Comparison of ENCODE assay signal across 2 cellular contexts in the genomic region with DNA sequence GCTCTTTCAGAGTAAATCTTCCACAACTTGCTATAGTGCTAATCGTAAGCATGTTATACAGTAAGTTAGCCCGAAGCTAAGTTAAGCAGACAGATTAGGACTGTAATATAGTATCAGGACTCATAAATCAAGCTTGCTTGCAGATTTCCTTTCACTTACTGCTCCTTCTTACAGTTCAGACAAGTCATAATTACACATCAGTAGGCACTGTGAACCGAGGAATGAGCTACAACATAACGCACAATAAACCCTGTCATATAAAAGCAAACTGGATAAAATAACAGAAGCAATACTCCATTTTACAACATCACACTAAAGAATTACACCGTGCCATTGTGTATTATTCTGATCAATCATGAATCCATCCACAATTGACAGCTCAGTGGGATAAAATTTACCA.
TF ChIP-seq lines count a peak whose summit lies in the region.

No MANE protein-coding gene starts in this region.

TF ChIP-seq in SK-N-SH, 30 proteins besides CTCF, POLR2A, EP300 and RAD21 (continued from another document):
- TF ChIP-seq EZH2phosphoT487 (IDR thresholded peaks at IDR 0.05; ENCODE audit: borderline replicate concordance, low read depth) = no peak
- TF ChIP-seq, protein P1, sequence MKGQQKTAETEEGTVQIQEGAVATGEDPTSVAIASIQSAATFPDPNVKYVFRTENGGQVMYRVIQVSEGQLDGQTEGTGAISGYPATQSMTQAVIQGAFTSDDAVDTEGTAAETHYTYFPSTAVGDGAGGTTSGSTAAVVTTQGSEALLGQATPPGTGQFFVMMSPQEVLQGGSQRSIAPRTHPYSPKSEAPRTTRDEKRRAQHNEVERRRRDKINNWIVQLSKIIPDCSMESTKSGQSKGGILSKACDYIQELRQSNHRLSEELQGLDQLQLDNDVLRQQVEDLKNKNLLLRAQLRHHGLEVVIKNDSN (IDR thresholded peaks at IDR 0.05; ENCODE audit: borderline replicate concordance, low read depth) = no peak
- TF ChIP-seq RXRA (IDR thresholded peaks at IDR 0.05; ENCODE audit: borderline replicate concordance, low read depth) = no peak
- no peak for TF ChIP-seq RFX5 (IDR thresholded peaks at IDR 0.05; ENCODE audit: low read length)
- no peak for TF ChIP-seq MXI1 (IDR thresholded peaks at IDR 0.05; ENCODE audit: low read depth, low read length)
- TF ChIP-seq, protein P2, sequence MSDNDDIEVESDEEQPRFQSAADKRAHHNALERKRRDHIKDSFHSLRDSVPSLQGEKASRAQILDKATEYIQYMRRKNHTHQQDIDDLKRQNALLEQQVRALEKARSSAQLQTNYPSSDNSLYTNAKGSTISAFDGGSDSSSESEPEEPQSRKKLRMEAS (IDR thresholded peaks at IDR 0.05; ENCODE audit: low read depth) = no peak
- TF ChIP-seq JUND (IDR thresholded peaks at IDR 0.05) = no peak

TF ChIP-seq in SK-N-SH treated with all-trans-retinoic acid at 6 μM for 48 hours, 23 proteins besides CTCF, POLR2A, EP300 and RAD21 (continued from another document):
- TF ChIP-seq, protein P3, sequence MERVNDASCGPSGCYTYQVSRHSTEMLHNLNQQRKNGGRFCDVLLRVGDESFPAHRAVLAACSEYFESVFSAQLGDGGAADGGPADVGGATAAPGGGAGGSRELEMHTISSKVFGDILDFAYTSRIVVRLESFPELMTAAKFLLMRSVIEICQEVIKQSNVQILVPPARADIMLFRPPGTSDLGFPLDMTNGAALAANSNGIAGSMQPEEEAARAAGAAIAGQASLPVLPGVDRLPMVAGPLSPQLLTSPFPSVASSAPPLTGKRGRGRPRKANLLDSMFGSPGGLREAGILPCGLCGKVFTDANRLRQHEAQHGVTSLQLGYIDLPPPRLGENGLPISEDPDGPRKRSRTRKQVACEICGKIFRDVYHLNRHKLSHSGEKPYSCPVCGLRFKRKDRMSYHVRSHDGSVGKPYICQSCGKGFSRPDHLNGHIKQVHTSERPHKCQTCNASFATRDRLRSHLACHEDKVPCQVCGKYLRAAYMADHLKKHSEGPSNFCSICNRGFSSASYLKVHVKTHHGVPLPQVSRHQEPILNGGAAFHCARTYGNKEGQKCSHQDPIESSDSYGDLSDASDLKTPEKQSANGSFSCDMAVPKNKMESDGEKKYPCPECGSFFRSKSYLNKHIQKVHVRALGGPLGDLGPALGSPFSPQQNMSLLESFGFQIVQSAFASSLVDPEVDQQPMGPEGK (CRISPR knock-in tag; IDR thresholded peaks at IDR 0.05; ENCODE audit: borderline replicate concordance) = no peak
- no peak for TF ChIP-seq ZFP3 (CRISPR knock-in tag; IDR thresholded peaks at IDR 0.05)
- no peak for TF ChIP-seq RARB (CRISPR knock-in tag; IDR thresholded peaks at IDR 0.05)
- TF ChIP-seq, protein P4, sequence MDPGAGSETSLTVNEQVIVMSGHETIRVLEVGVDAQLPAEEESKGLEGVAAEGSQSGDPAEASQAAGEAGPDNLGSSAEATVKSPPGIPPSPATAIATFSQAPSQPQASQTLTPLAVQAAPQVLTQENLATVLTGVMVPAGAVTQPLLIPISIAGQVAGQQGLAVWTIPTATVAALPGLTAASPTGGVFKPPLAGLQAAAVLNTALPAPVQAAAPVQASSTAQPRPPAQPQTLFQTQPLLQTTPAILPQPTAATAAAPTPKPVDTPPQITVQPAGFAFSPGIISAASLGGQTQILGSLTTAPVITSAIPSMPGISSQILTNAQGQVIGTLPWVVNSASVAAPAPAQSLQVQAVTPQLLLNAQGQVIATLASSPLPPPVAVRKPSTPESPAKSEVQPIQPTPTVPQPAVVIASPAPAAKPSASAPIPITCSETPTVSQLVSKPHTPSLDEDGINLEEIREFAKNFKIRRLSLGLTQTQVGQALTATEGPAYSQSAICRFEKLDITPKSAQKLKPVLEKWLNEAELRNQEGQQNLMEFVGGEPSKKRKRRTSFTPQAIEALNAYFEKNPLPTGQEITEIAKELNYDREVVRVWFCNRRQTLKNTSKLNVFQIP (CRISPR knock-in tag; IDR thresholded peaks at IDR 0.05; ENCODE audit: borderline replicate concordance, low read depth) = no peak
- TF ChIP-seq, protein P5, sequence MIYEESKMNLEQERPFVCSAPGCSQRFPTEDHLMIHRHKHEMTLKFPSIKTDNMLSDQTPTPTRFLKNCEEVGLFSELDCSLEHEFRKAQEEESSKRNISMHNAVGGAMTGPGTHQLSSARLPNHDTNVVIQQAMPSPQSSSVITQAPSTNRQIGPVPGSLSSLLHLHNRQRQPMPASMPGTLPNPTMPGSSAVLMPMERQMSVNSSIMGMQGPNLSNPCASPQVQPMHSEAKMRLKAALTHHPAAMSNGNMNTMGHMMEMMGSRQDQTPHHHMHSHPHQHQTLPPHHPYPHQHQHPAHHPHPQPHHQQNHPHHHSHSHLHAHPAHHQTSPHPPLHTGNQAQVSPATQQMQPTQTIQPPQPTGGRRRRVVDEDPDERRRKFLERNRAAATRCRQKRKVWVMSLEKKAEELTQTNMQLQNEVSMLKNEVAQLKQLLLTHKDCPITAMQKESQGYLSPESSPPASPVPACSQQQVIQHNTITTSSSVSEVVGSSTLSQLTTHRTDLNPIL (CRISPR knock-in tag; IDR thresholded peaks at IDR 0.05; ENCODE audit: low read depth) = no peak
- TF ChIP-seq ZNF8 (CRISPR knock-in tag; IDR thresholded peaks at IDR 0.05) = no peak
- TF ChIP-seq ISL1 (CRISPR knock-in tag; IDR thresholded peaks at IDR 0.05) = no peak
- TF ChIP-seq ZNF565 (CRISPR knock-in tag; conservative IDR thresholded peaks at IDR 0.05; ENCODE audit: low read depth) = no peak
- no peak for TF ChIP-seq GLIS3 (CRISPR knock-in tag; IDR thresholded peaks at IDR 0.05)
- TF ChIP-seq ZNF70 (CRISPR knock-in tag; IDR thresholded peaks at IDR 0.05) = no peak
- TF ChIP-seq, protein P6, sequence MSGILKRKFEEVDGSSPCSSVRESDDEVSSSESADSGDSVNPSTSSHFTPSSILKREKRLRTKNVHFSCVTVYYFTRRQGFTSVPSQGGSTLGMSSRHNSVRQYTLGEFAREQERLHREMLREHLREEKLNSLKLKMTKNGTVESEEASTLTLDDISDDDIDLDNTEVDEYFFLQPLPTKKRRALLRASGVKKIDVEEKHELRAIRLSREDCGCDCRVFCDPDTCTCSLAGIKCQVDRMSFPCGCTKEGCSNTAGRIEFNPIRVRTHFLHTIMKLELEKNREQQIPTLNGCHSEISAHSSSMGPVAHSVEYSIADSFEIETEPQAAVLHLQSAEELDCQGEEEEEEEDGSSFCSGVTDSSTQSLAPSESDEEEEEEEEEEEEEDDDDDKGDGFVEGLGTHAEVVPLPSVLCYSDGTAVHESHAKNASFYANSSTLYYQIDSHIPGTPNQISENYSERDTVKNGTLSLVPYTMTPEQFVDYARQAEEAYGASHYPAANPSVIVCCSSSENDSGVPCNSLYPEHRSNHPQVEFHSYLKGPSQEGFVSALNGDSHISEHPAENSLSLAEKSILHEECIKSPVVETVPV (CRISPR knock-in tag; IDR thresholded peaks at IDR 0.05) = no peak
- no peak for TF ChIP-seq ZFP30 (CRISPR knock-in tag; IDR thresholded peaks at IDR 0.05)
- TF ChIP-seq, protein P7, sequence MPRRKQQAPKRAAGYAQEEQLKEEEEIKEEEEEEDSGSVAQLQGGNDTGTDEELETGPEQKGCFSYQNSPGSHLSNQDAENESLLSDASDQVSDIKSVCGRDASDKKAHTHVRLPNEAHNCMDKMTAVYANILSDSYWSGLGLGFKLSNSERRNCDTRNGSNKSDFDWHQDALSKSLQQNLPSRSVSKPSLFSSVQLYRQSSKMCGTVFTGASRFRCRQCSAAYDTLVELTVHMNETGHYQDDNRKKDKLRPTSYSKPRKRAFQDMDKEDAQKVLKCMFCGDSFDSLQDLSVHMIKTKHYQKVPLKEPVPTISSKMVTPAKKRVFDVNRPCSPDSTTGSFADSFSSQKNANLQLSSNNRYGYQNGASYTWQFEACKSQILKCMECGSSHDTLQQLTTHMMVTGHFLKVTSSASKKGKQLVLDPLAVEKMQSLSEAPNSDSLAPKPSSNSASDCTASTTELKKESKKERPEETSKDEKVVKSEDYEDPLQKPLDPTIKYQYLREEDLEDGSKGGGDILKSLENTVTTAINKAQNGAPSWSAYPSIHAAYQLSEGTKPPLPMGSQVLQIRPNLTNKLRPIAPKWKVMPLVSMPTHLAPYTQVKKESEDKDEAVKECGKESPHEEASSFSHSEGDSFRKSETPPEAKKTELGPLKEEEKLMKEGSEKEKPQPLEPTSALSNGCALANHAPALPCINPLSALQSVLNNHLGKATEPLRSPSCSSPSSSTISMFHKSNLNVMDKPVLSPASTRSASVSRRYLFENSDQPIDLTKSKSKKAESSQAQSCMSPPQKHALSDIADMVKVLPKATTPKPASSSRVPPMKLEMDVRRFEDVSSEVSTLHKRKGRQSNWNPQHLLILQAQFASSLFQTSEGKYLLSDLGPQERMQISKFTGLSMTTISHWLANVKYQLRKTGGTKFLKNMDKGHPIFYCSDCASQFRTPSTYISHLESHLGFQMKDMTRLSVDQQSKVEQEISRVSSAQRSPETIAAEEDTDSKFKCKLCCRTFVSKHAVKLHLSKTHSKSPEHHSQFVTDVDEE (CRISPR knock-in tag; IDR thresholded peaks at IDR 0.05) = no peak
- TF ChIP-seq PPARA (CRISPR knock-in tag; IDR thresholded peaks at IDR 0.05; ENCODE audit: borderline replicate concordance) = no peak
- no peak for TF ChIP-seq ZC3H10 (CRISPR knock-in tag; IDR thresholded peaks at IDR 0.05)
- no peak for TF ChIP-seq SNAI2 (CRISPR knock-in tag; IDR thresholded peaks at IDR 0.05)
- TF ChIP-seq TCF4 (CRISPR knock-in tag; IDR thresholded peaks at IDR 0.05; ENCODE audit: borderline replicate concordance) = no peak
- TF ChIP-seq TOX (CRISPR knock-in tag; IDR thresholded peaks at IDR 0.05; ENCODE audit: borderline replicate concordance) = no peak
- TF ChIP-seq ESRRG (CRISPR knock-in tag; IDR thresholded peaks at IDR 0.05) = no peak
